Comparison of ENCODE assay signal across 20 cellular contexts in genomic region chr16:22322741-22323140, GRCh38. TPM values are rescaled to one million over a fixed set of nuclear protein-coding genes. Genes with fewer than 3 reads are reported as not detected.
A peak's percentile ranks its signal among the peaks of the same experiment; 100 is the strongest.
DNase-seq lines count a peak whose midpoint lies in the region; ATAC-seq and TF ChIP-seq lines count a peak whose summit lies in the region.
"Had no signal": no experiment of that assay in that cellular context is flagged by ENCODE, and none has a peak within 500 bp of the region (broad histone marks: within the 10 kb centered on the region; RNA-seq: fewer than 3 reads in every experiment).

No MANE protein-coding gene starts in this region.

- no peak overlapping the region for H3K4me3 ChIP-seq in CD4-positive, alpha-beta memory T cell (ENCODE audit: low read length in 2 of 2)
- no peak overlapping the region for H3K4me3 ChIP-seq in prostate gland
- H3K4me3 ChIP-seq: HAP-1, Peyer's patch had no signal

- H3K9me3 ChIP-seq in CD4-positive, alpha-beta memory T cell (ENCODE audit: control insufficient read depth in 1 of 2, low read length in 2 of 2): no peaks in the 10 kb centered on the region
- no peaks in the 10 kb centered on the region for H3K9me3 ChIP-seq in prostate gland
- H3K9me3 ChIP-seq: HAP-1, Peyer's patch had no signal

- H3K36me3 Mint-ChIP-seq in activated CD4-positive, alpha-beta T cell treated with anti-CD3 and anti-CD28 coated beads, Interleukin-2, amount 10 ng/mL, durations not matched to agents 7 days and 5 days (ENCODE audit: low read depth): peaks cover 28% of the 10 kb centered on the region
- H3K36me3 Mint-ChIP-seq in CD4-positive, alpha-beta memory T cell: peaks cover 18 to 69% of the 10 kb centered on the region in 2 donors
- H3K36me3 Mint-ChIP-seq in effector memory CD8-positive, alpha-beta T cell (ENCODE audit: insufficient read depth): peaks cover 50% of the 10 kb centered on the region
- H3K36me3 Mint-ChIP-seq in stimulated activated effector memory CD8-positive, alpha-beta T cell treated with anti-CD3 and anti-CD28 coated beads, Interleukin-12 subunit alpha, Interleukin-12 subunit beta, amount 100 ng/mL, for 72 hours: peaks cover 90% of the 10 kb centered on the region

- no peak for TF ChIP-seq CTCF in prostate gland (IDR thresholded peaks at IDR 0.05)

- 92% methylated on average over 17 of the region's 17 CpGs for WGBS in prostate gland

- TF ChIP-seq POLR2A in prostate gland (IDR thresholded peaks at IDR 0.05): no peak

- no peak overlapping the region for H3K27ac ChIP-seq in CD4-positive, alpha-beta memory T cell (ENCODE audit: low read depth, low read length)
- no peak overlapping the region for H3K27ac ChIP-seq in prostate gland
- H3K27ac ChIP-seq: 22Rv1, Peyer's patch had no signal

- intact Hi-C loops in CD4-positive, alpha-beta memory T cell (cut with micrococcal nuclease): no loop called here
- intact Hi-C loops in prostate gland (cut with DNase I): loop anchor here (5.0 to 10.0 kb wide), 2 partner anchors 50 to 352 kb away; partner anchors contain the start of gene CDR2

- H3K27me3 Mint-ChIP-seq in activated CD4-positive, alpha-beta T cell treated with anti-CD3 and anti-CD28 coated beads, Interleukin-2, amount 10 ng/mL, durations not matched to agents 7 days and 5 days: no peaks in the 10 kb centered on the region
- H3K27me3 Mint-ChIP-seq in CD4-positive, alpha-beta memory T cell: no peaks in the 10 kb centered on the region
- no peaks in the 10 kb centered on the region for H3K27me3 Mint-ChIP-seq in effector memory CD8-positive, alpha-beta T cell
- H3K27me3 Mint-ChIP-seq: B cell had no signal

- ATAC-seq in effector memory CD8-positive, alpha-beta T cell (replicated peaks): no peak
- ATAC-seq in stimulated activated effector memory CD8-positive, alpha-beta T cell treated with anti-CD3 and anti-CD28 coated beads, Interleukin-12 subunit alpha, Interleukin-12 subunit beta, amount 100 ng/mL, for 72 hours: no peak
- ATAC-seq in HG02588 (IDR thresholded peaks at IDR 0.05; ENCODE audit: unreplicated experiment): no peak

- peaks cover 7% of the 10 kb centered on the region for H3K4me1 Mint-ChIP-seq in activated CD4-positive, alpha-beta T cell treated with anti-CD3 and anti-CD28 coated beads, Interleukin-2, amount 10 ng/mL, durations not matched to agents 7 days and 5 days
- peaks cover 4 to 16% (median 8%) of the 10 kb centered on the region in 4 donors for H3K4me1 Mint-ChIP-seq in CD4-positive, alpha-beta memory T cell
- peaks cover 0 to 6% of the 10 kb centered on the region in 2 donors for H3K4me1 Mint-ChIP-seq in effector memory CD8-positive, alpha-beta T cell (ENCODE audit: low read depth in 2 of 2)
- H3K4me1 Mint-ChIP-seq in stimulated activated effector memory CD8-positive, alpha-beta T cell treated with anti-CD3 and anti-CD28 coated beads, Interleukin-12 subunit alpha, Interleukin-12 subunit beta, amount 100 ng/mL, for 72 hours: peaks cover 23% of the 10 kb centered on the region
- H3K4me1 Mint-ChIP-seq: B cell had no signal

- peaks cover 69% of the 10 kb centered on the region for H3K36me3 ChIP-seq in CD4-positive, alpha-beta memory T cell (ENCODE audit: insufficient read depth, low read length)
- peaks cover 0 to 23% of the 10 kb centered on the region in 2 donors for H3K36me3 ChIP-seq in prostate gland

- CTCF ChIA-PET in activated CD4-positive, alpha-beta T cell treated with anti-CD3 and anti-CD28 coated beads, Interleukin-2, amount 10 ng/mL, durations not matched to agents 7 days and 5 days (lab: Charles Lee): no interaction called here
- CTCF ChIA-PET in CD4-positive, alpha-beta memory T cell (lab: Charles Lee; ENCODE audit: partially characterized antibody): no interaction called here

- no peaks in the 10 kb centered on the region for H3K9me3 Mint-ChIP-seq in activated CD4-positive, alpha-beta T cell treated with anti-CD3 and anti-CD28 coated beads, Interleukin-2, amount 10 ng/mL, durations not matched to agents 7 days and 5 days
- H3K9me3 Mint-ChIP-seq in CD4-positive, alpha-beta memory T cell: no peaks in the 10 kb centered on the region
- H3K9me3 Mint-ChIP-seq in effector memory CD8-positive, alpha-beta T cell: no peaks in the 10 kb centered on the region
- no peaks in the 10 kb centered on the region for H3K9me3 Mint-ChIP-seq in stimulated activated effector memory CD8-positive, alpha-beta T cell treated with anti-CD3 and anti-CD28 coated beads, Interleukin-12 subunit alpha, Interleukin-12 subunit beta, amount 100 ng/mL, for 72 hours

- peaks cover 8% of the 10 kb centered on the region for H3K4me1 ChIP-seq in CD4-positive, alpha-beta memory T cell (ENCODE audit: insufficient read depth, low read length)
- no peaks in the 10 kb centered on the region for H3K4me1 ChIP-seq in prostate gland (replicated peaks)
- H3K4me1 ChIP-seq: HAP-1, Peyer's patch had no signal

- peak overlapping the region; percentile 68 for H3K27ac Mint-ChIP-seq in activated CD4-positive, alpha-beta T cell treated with anti-CD3 and anti-CD28 coated beads, Interleukin-2, amount 10 ng/mL, durations not matched to agents 7 days and 5 days
- peak overlapping the region in 4 of 7 donors; percentile 27 to 62 (median 46) for H3K27ac Mint-ChIP-seq in CD4-positive, alpha-beta memory T cell
- H3K27ac Mint-ChIP-seq in effector memory CD8-positive, alpha-beta T cell: peak overlapping the region; percentile 25 to 49
- H3K27ac Mint-ChIP-seq in stimulated activated effector memory CD8-positive, alpha-beta T cell treated with anti-CD3 and anti-CD28 coated beads, Interleukin-12 subunit alpha, Interleukin-12 subunit beta, amount 100 ng/mL, for 72 hours: peak overlapping the region; percentile 43
- H3K27ac Mint-ChIP-seq: B cell had no signal

- DNase-seq in activated CD4-positive, alpha-beta T cell treated with anti-CD3 and anti-CD28 coated beads, Interleukin-2, amount 10 ng/mL, durations not matched to agents 7 days and 5 days: no peak
- DNase-seq in activated CD4-positive, alpha-beta T cell treated with anti-CD3 and anti-CD28 coated beads for 1 hour: no peak
- DNase-seq in CD4-positive, alpha-beta memory T cell: no peak
- no peak for DNase-seq in effector memory CD8-positive, alpha-beta T cell
- no peak for DNase-seq in stimulated activated effector memory CD8-positive, alpha-beta T cell treated with anti-CD3 and anti-CD28 coated beads, Interleukin-12 subunit alpha, Interleukin-12 subunit beta, amount 100 ng/mL, for 72 hours (ENCODE audit: low spot score in 2 of 2)
- DNase-seq in KG1 (lab: John Stamatoyannopoulos, UW): no peak
- DNase-seq in prostate gland (ENCODE audit: low spot score): no peak
- DNase-seq: COR-L47; DMS 273 treated with DMSO at 0.1 percent for 48 hours; DND-41; NCI-H1694 treated with DMSO at 0.1 percent for 48 hours; NCI-H2107; NCI-H510A; NCI-H748 treated with DMSO at 0.1 percent for 48 hours; NK-92 treated with Interleukin-12 subunit alpha and Interleukin-12 subunit beta, amount 100 ng/mL, for 24 hours had no signal

- H3K4me3 Mint-ChIP-seq in activated CD4-positive, alpha-beta T cell treated with anti-CD3 and anti-CD28 coated beads, Interleukin-2, amount 10 ng/mL, durations not matched to agents 7 days and 5 days: no peak overlapping the region
- H3K4me3 Mint-ChIP-seq in CD4-positive, alpha-beta memory T cell: no peak overlapping the region
- H3K4me3 Mint-ChIP-seq in effector memory CD8-positive, alpha-beta T cell: no peak overlapping the region
- H3K4me3 Mint-ChIP-seq in stimulated activated effector memory CD8-positive, alpha-beta T cell treated with anti-CD3 and anti-CD28 coated beads, Interleukin-12 subunit alpha, Interleukin-12 subunit beta, amount 100 ng/mL, for 72 hours: no peak overlapping the region
- H3K4me3 Mint-ChIP-seq: B cell had no signal

- no peaks in the 10 kb centered on the region for H3K27me3 ChIP-seq in CD4-positive, alpha-beta memory T cell (ENCODE audit: insufficient read depth, low read length)
- H3K27me3 ChIP-seq in prostate gland (replicated peaks; ENCODE audit: insufficient read depth): no peaks in the 10 kb centered on the region
- H3K27me3 ChIP-seq: Peyer's patch had no signal

- POLR2A ChIA-PET in activated CD4-positive, alpha-beta T cell treated with anti-CD3 and anti-CD28 coated beads, Interleukin-2, amount 10 ng/mL, durations not matched to agents 7 days and 5 days (lab: Charles Lee): no interaction called here
- POLR2A ChIA-PET in CD4-positive, alpha-beta memory T cell (lab: Charles Lee; ENCODE audit: partially characterized antibody): interaction anchor here (0.9 to 1.3 kb wide), 2 partner anchors 33 to 802 kb away, joined by 3 to 4 read pairs; no protein-coding TSS in a partner anchor

RNA-seq across cellular contexts. Expression of gene POLR3E, which starts 25.5 kb away (rescaled TPM):
- 10 to 100 TPM; 52.4 to 54.3 TPM for total RNA-seq in activated CD4-positive, alpha-beta T cell treated with anti-CD3 and anti-CD28 coated beads, Interleukin-2, amount 10 ng/mL, durations not matched to agents 7 days and 5 days
- total RNA-seq in CD4-positive, alpha-beta memory T cell: 10 to 100 TPM; 88.4 to 94.0 TPM
- polyA plus RNA-seq in CD4-positive, alpha-beta memory T cell: 10 to 100 TPM; 10.0 to 16.0 TPM
- total RNA-seq in prostate gland: 10 to 100 TPM; 52.3 to 61.7 TPM

RNA-seq across cellular contexts. Expression of gene CDR2, which starts 51.7 kb away (rescaled TPM):
- 10 to 100 TPM; 43.5 to 45.4 TPM for total RNA-seq in activated CD4-positive, alpha-beta T cell treated with anti-CD3 and anti-CD28 coated beads, Interleukin-2, amount 10 ng/mL, durations not matched to agents 7 days and 5 days
- total RNA-seq in CD4-positive, alpha-beta memory T cell: 10 to 100 TPM; 94.2 to 99.3 TPM
- polyA plus RNA-seq in CD4-positive, alpha-beta memory T cell: 10 to 100 TPM; 57.9 to 95.8 TPM
- 10 to 100 TPM; 24.5 to 31.9 TPM for total RNA-seq in prostate gland
